8 cellular contexts compared by ENCODE assay signal in the genomic region with DNA sequence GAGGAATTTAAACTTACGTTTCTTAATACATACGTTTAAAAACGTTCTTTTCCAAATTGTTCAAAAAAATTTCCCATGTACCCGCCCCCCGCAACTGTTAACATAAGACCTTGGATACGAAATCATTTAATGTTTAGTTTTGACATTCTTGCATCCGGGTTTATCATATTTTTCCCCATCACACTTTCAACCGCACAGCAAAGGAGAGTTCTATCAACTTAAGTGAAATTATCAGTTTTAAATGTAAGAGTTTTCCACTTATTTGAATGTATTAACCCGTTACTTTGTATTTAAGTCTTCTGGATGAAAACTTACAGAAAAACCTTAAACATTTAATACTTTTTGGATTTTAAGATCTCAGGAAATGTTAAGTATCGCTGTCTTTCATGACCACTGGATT. TPM values are rescaled to one million over a fixed set of nuclear protein-coding genes. Genes with fewer than 3 reads are reported as not detected.
DNase-seq lines count a peak whose midpoint lies in the region; FAIRE-seq and TF ChIP-seq lines count a peak whose summit lies in the region.

No MANE protein-coding gene starts in this region.

- H3K9ac ChIP-seq in fibroblast of lung (ENCODE audit: insufficient read depth, low read length) (peak overlapping the region; percentile 99), rectal smooth muscle tissue (ENCODE audit: low read length) (no peak overlapping the region)

- H3K9me3 ChIP-seq in DOHH2 (ENCODE audit: control insufficient read depth, insufficient read depth, low read length) (no peaks in the 10 kb centered on the region), Peyer's patch (no peaks in the 10 kb centered on the region), fibroblast of lung (ENCODE audit: control insufficient read depth, insufficient read depth, low read depth, low read length) (no peaks in the 10 kb centered on the region)

- H4K20me1 ChIP-seq in DOHH2 (ENCODE audit: control insufficient read depth, insufficient read depth, low read depth, low read length) (no peaks in the 10 kb centered on the region), fibroblast of lung (ENCODE audit: control insufficient read depth, extremely low read depth, insufficient read depth, low read length) (no peaks in the 10 kb centered on the region)

- no peak for TF ChIP-seq POLR2A in Peyer's patch (IDR thresholded peaks at IDR 0.05)

- H3K4me3 ChIP-seq in DOHH2 (ENCODE audit: low read length) (peak overlapping the region; percentile 79), Peyer's patch (peak overlapping the region; percentile 80 to 87 (median 84)), fibroblast of lung (replicated peaks in 1 of 4; ENCODE audit: control extremely low read depth in 1 of 4, insufficient read depth in 1 of 4, low read depth in 3 of 4, low read length in 4 of 4) (peak overlapping the region; percentile 80 to 100 (median 96)), rectal smooth muscle tissue (ENCODE audit: low read length) (peak overlapping the region; percentile 100)

- no peak for DNase-seq in Peyer's patch
- peak in 1 of 2 donors; percentile 6 for DNase-seq in fibroblast of lung (ENCODE audit: low read depth in 2 of 2)
- DNase-seq in NCI-H2107 treated with DMSO at 0.1 percent for 48 hours (lab: John Stamatoyannopoulos, UW; ENCODE audit: unreplicated experiment): no peak
- no peak for DNase-seq in RPMI8226
- DNase-seq in activated CD4-positive, alpha-beta T cell treated with anti-CD3 and anti-CD28 coated beads for 1 hour: no peak
- DNase-seq in urothelium cell line (ENCODE audit: low spot score): no peak

- TF ChIP-seq CTCF in DOHH2 (IDR thresholded peaks at IDR 0.05; ENCODE audit: low read depth, low read length, poor library complexity, severe bottlenecking) (no peak), Peyer's patch (IDR thresholded peaks at IDR 0.05) (no peak), fibroblast of lung (conservative IDR thresholded peaks at IDR 0.05 in 1 of 2, IDR thresholded peaks at IDR 0.05 in 1 of 2; ENCODE audit: low read depth in 1 of 2, low read length in 2 of 2) (no peak)

- no peak for FAIRE-seq in urothelium cell line (lab: Jason Lieb, UNC)

- H3K4me2 ChIP-seq in DOHH2 (ENCODE audit: low read length): peak overlapping the region; percentile 73
- peak overlapping the region; percentile 67 for H3K4me2 ChIP-seq in fibroblast of lung (ENCODE audit: extremely low read depth, insufficient read depth, low read length)

- no peaks in the 10 kb centered on the region for H3K9me2 ChIP-seq in DOHH2 (replicated peaks; ENCODE audit: control insufficient read depth, low read length)

- H3K36me3 ChIP-seq in DOHH2 (ENCODE audit: control insufficient read depth, low read length) (peaks cover 24% of the 10 kb centered on the region), Peyer's patch (no peaks in the 10 kb centered on the region), fibroblast of lung (ENCODE audit: control insufficient read depth, insufficient read depth, low read length) (no peaks in the 10 kb centered on the region), rectal smooth muscle tissue (ENCODE audit: control insufficient read depth, insufficient read depth, low read length) (no peaks in the 10 kb centered on the region)

- H3K4me1 ChIP-seq in DOHH2 (ENCODE audit: control insufficient read depth, low read length): peaks cover 25% of the 10 kb centered on the region
- peaks cover 0 to 25% (median 0%) of the 10 kb centered on the region in 4 donors for H3K4me1 ChIP-seq in Peyer's patch
- peaks cover 6% of the 10 kb centered on the region for H3K4me1 ChIP-seq in fibroblast of lung (ENCODE audit: control insufficient read depth, extremely low read depth, insufficient read depth, low read length)
- peaks cover 5% of the 10 kb centered on the region for H3K4me1 ChIP-seq in rectal smooth muscle tissue (ENCODE audit: control insufficient read depth, insufficient read depth, low read length)

- H3K79me2 ChIP-seq in DOHH2 (ENCODE audit: control insufficient read depth, low read length): peaks cover 46% of the 10 kb centered on the region
- peaks cover 41% of the 10 kb centered on the region for H3K79me2 ChIP-seq in fibroblast of lung (ENCODE audit: control insufficient read depth, insufficient read depth, low read length)

- peaks cover 16% of the 10 kb centered on the region; the same call in 1 of the 2 replicates for H3F3A ChIP-seq in DOHH2 (ENCODE audit: control insufficient read depth, insufficient read depth)

- H3K27ac ChIP-seq in DOHH2 (ENCODE audit: low read depth, low read length): peak overlapping the region; percentile 50; the same call in 1 of the 2 replicates
- H3K27ac ChIP-seq in Peyer's patch: peak overlapping the region; percentile 91 to 99 (median 98)
- H3K27ac ChIP-seq in fibroblast of lung (ENCODE audit: insufficient read depth, low read length): peak overlapping the region; percentile 100
- peak overlapping the region; percentile 93 for H3K27ac ChIP-seq in rectal smooth muscle tissue (ENCODE audit: low read depth, low read length)

- H3K27me3 ChIP-seq in DOHH2 (ENCODE audit: control insufficient read depth, low read length) (no peaks in the 10 kb centered on the region), Peyer's patch (no peaks in the 10 kb centered on the region), fibroblast of lung (ENCODE audit: control insufficient read depth, insufficient read depth, low read length) (no peaks in the 10 kb centered on the region), rectal smooth muscle tissue (ENCODE audit: control insufficient read depth, insufficient read depth, low read length) (no peaks in the 10 kb centered on the region)

- H2AFZ ChIP-seq in fibroblast of lung (ENCODE audit: low read length): peak overlapping the region; percentile 78

RNA-seq across cellular contexts. Expression of a gene that starts 0.6 kb away (rescaled TPM):
- total RNA-seq in Peyer's patch: 10 to 100 TPM; 74.6 to 95.2 (median 80.9) TPM
- 40.3 and 55.7 TPM in 2 replicates for total RNA-seq in fibroblast of lung
- polyA plus RNA-seq in fibroblast of lung: 14.7 and 19.9 TPM in 2 replicates
- 7.7 and 11.2 TPM in 2 replicates for polyA plus RNA-seq in fibroblast of lung (2012)
- 4.0 and 12.1 TPM in 2 replicates for polyA minus RNA-seq in fibroblast of lung (ENCODE audit: low replicate concordance)

Comparison
In these comparisons a context has a peak if more than half of its experiments do, and no peak if none do; other contexts are left out.
1. H3K27ac ChIP-seq: peak in every context shown above with its lines; median percentile 100 in fibroblast of lung; 98 in Peyer's patch; 93 in rectal smooth muscle tissue; 50 in DOHH2.